In the genomic region with DNA sequence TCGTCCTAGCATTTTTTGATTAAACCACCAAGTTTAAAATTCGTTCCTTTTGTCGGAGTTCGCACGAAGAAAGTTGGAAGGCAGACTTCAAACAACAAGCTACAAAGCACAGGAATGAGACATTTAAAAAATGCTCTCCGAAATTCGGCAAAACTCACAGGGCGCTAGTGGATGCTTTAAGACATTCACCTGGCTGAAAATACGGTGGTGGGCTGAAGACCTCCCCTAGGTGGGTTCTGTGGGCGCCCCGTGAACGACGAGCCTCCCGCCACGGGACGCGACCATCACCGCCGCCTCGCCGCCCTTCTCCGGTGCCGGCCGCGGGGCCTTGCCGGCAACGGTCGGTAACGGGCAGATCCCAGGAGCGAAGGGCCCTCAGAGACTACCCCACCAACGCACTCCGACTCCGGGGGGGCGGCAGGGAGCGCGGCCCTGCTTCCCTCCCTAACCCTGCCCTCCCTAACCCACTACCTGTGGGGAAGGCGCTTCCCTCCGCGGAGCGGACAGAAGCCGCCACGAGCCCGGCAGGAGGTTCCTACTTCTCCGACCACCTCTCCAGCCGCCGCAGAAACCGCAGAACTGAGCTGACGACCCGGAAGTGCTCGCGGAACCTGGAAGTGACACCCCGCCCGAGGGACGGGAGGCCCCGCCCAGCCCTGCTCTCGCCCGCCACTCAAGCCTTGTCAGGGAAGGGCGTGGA, we compare ENCODE assay signal across 1 cellular context.
TF ChIP-seq lines count a peak whose summit lies in the region.

A gene with protein sequence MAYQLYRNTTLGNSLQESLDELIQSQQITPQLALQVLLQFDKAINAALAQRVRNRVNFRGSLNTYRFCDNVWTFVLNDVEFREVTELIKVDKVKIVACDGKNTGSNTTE (minus strand): TSS at position 581 of the 700 bp plus-strand sequence. CDS start 5,238 bp downstream, outside the sequence.

TF ChIP-seq in HepG2, 621 proteins besides CTCF, POLR2A, EP300 and RAD21 (continued from another document and continues in another):
- TF ChIP-seq, protein P1, sequence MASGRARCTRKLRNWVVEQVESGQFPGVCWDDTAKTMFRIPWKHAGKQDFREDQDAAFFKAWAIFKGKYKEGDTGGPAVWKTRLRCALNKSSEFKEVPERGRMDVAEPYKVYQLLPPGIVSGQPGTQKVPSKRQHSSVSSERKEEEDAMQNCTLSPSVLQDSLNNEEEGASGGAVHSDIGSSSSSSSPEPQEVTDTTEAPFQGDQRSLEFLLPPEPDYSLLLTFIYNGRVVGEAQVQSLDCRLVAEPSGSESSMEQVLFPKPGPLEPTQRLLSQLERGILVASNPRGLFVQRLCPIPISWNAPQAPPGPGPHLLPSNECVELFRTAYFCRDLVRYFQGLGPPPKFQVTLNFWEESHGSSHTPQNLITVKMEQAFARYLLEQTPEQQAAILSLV (CRISPR knock-in tag; IDR thresholded peaks at IDR 0.05; ENCODE audit: borderline replicate concordance) = peak; percentile 50; the same call in 1 of the 2 replicates
- no peak for TF ChIP-seq ZNF282 (IDR thresholded peaks at IDR 0.05; ENCODE audit: partially characterized antibody)
- TF ChIP-seq, protein P2, sequence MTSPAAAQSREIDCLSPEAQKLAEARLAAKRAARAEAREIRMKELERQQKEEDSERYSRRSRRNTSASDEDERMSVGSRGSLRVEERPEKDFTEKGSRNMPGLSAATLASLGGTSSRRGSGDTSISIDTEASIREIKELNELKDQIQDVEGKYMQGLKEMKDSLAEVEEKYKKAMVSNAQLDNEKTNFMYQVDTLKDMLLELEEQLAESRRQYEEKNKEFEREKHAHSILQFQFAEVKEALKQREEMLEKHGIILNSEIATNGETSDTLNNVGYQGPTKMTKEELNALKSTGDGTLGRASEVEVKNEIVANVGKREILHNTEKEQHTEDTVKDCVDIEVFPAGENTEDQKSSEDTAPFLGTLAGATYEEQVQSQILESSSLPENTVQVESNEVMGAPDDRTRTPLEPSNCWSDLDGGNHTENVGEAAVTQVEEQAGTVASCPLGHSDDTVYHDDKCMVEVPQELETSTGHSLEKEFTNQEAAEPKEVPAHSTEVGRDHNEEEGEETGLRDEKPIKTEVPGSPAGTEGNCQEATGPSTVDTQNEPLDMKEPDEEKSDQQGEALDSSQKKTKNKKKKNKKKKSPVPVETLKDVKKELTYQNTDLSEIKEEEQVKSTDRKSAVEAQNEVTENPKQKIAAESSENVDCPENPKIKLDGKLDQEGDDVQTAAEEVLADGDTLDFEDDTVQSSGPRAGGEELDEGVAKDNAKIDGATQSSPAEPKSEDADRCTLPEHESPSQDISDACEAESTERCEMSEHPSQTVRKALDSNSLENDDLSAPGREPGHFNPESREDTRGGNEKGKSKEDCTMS (CRISPR knock-in tag; conservative IDR thresholded peaks at IDR 0.05) = no peak
- no peak for TF ChIP-seq MATR3 (CRISPR knock-in tag; IDR thresholded peaks at IDR 0.05)
- TF ChIP-seq KLF12 (CRISPR knock-in tag; IDR thresholded peaks at IDR 0.05; ENCODE audit: borderline replicate concordance) = 0 out of 2 replicates have a peak, but pooled peaks have one; percentile 44
- TF ChIP-seq, protein P3, sequence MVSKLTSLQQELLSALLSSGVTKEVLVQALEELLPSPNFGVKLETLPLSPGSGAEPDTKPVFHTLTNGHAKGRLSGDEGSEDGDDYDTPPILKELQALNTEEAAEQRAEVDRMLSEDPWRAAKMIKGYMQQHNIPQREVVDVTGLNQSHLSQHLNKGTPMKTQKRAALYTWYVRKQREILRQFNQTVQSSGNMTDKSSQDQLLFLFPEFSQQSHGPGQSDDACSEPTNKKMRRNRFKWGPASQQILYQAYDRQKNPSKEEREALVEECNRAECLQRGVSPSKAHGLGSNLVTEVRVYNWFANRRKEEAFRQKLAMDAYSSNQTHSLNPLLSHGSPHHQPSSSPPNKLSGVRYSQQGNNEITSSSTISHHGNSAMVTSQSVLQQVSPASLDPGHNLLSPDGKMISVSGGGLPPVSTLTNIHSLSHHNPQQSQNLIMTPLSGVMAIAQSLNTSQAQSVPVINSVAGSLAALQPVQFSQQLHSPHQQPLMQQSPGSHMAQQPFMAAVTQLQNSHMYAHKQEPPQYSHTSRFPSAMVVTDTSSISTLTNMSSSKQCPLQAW (CRISPR knock-in tag; IDR thresholded peaks at IDR 0.05) = peak; percentile 78
- TF ChIP-seq DPF2 (CRISPR knock-in tag; IDR thresholded peaks at IDR 0.05; ENCODE audit: borderline replicate concordance, low read depth) = no peak
- peak; percentile 51 for TF ChIP-seq NFYB (CRISPR knock-in tag; IDR thresholded peaks at IDR 0.05)
- TF ChIP-seq, protein P4, sequence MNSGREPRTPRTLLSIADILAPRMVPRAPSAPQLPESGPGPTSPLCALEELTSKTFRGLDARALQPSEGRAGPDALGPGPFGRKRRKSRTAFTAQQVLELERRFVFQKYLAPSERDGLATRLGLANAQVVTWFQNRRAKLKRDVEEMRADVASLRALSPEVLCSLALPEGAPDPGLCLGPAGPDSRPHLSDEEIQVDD (CRISPR knock-in tag; IDR thresholded peaks at IDR 0.05; ENCODE audit: borderline replicate concordance) = 0 out of 2 replicates have a peak, but pooled peaks have one; percentile 40
- TF ChIP-seq GATAD2A (CRISPR knock-in tag; IDR thresholded peaks at IDR 0.05) = peak; percentile 19; the same call in 1 of the 2 replicates
- TF ChIP-seq ZNF367 (CRISPR knock-in tag; IDR thresholded peaks at IDR 0.05; ENCODE audit: borderline replicate concordance) = no peak
- TF ChIP-seq ZNF567 (CRISPR knock-in tag; IDR thresholded peaks at IDR 0.05; ENCODE audit: borderline replicate concordance) = no peak
- TF ChIP-seq, protein P5, sequence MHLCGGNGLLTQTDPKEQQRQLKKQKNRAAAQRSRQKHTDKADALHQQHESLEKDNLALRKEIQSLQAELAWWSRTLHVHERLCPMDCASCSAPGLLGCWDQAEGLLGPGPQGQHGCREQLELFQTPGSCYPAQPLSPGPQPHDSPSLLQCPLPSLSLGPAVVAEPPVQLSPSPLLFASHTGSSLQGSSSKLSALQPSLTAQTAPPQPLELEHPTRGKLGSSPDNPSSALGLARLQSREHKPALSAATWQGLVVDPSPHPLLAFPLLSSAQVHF (CRISPR knock-in tag; IDR thresholded peaks at IDR 0.05) = no peak
- peak; percentile 85 for TF ChIP-seq NRL (CRISPR knock-in tag; IDR thresholded peaks at IDR 0.05; ENCODE audit: borderline replicate concordance)
- TF ChIP-seq ZNF570 (CRISPR knock-in tag; IDR thresholded peaks at IDR 0.05; ENCODE audit: borderline replicate concordance) = no peak
- peak; percentile 80; the same call in 1 of the 2 replicates for TF ChIP-seq KLF11 (CRISPR knock-in tag; IDR thresholded peaks at IDR 0.05)
- no peak for TF ChIP-seq LCORL (IDR thresholded peaks at IDR 0.05)
- no peak for TF ChIP-seq LCORL (CRISPR knock-in tag; IDR thresholded peaks at IDR 0.05)
- TF ChIP-seq HNRNPL (IDR thresholded peaks at IDR 0.05; ENCODE audit: low read depth, low read length) = no peak
- TF ChIP-seq BHLHE40 (IDR thresholded peaks at IDR 0.05; ENCODE audit: low read length) = no peak
- TF ChIP-seq, protein P6, sequence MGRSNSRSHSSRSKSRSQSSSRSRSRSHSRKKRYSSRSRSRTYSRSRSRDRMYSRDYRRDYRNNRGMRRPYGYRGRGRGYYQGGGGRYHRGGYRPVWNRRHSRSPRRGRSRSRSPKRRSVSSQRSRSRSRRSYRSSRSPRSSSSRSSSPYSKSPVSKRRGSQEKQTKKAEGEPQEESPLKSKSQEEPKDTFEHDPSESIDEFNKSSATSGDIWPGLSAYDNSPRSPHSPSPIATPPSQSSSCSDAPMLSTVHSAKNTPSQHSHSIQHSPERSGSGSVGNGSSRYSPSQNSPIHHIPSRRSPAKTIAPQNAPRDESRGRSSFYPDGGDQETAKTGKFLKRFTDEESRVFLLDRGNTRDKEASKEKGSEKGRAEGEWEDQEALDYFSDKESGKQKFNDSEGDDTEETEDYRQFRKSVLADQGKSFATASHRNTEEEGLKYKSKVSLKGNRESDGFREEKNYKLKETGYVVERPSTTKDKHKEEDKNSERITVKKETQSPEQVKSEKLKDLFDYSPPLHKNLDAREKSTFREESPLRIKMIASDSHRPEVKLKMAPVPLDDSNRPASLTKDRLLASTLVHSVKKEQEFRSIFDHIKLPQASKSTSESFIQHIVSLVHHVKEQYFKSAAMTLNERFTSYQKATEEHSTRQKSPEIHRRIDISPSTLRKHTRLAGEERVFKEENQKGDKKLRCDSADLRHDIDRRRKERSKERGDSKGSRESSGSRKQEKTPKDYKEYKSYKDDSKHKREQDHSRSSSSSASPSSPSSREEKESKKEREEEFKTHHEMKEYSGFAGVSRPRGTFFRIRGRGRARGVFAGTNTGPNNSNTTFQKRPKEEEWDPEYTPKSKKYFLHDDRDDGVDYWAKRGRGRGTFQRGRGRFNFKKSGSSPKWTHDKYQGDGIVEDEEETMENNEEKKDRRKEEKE (IDR thresholded peaks at IDR 0.05) = no peak
- no peak for TF ChIP-seq FLYWCH1 (CRISPR knock-in tag; IDR thresholded peaks at IDR 0.05)
- TF ChIP-seq JUNB (CRISPR knock-in tag; IDR thresholded peaks at IDR 0.05; ENCODE audit: borderline replicate concordance) = no peak
- TF ChIP-seq, protein P7, sequence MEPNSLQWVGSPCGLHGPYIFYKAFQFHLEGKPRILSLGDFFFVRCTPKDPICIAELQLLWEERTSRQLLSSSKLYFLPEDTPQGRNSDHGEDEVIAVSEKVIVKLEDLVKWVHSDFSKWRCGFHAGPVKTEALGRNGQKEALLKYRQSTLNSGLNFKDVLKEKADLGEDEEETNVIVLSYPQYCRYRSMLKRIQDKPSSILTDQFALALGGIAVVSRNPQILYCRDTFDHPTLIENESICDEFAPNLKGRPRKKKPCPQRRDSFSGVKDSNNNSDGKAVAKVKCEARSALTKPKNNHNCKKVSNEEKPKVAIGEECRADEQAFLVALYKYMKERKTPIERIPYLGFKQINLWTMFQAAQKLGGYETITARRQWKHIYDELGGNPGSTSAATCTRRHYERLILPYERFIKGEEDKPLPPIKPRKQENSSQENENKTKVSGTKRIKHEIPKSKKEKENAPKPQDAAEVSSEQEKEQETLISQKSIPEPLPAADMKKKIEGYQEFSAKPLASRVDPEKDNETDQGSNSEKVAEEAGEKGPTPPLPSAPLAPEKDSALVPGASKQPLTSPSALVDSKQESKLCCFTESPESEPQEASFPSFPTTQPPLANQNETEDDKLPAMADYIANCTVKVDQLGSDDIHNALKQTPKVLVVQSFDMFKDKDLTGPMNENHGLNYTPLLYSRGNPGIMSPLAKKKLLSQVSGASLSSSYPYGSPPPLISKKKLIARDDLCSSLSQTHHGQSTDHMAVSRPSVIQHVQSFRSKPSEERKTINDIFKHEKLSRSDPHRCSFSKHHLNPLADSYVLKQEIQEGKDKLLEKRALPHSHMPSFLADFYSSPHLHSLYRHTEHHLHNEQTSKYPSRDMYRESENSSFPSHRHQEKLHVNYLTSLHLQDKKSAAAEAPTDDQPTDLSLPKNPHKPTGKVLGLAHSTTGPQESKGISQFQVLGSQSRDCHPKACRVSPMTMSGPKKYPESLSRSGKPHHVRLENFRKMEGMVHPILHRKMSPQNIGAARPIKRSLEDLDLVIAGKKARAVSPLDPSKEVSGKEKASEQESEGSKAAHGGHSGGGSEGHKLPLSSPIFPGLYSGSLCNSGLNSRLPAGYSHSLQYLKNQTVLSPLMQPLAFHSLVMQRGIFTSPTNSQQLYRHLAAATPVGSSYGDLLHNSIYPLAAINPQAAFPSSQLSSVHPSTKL (CRISPR knock-in tag; IDR thresholded peaks at IDR 0.05) = peak; percentile 52; the same call in 1 of the 2 replicates
- TF ChIP-seq CCAR2 (optimal IDR thresholded peaks at IDR 0.05; ENCODE audit: low read depth, low read length) = no peak
- TF ChIP-seq HNRNPLL (IDR thresholded peaks at IDR 0.05; ENCODE audit: low read depth, low read length, poor library complexity, severe bottlenecking) = peak; percentile 88
- TF ChIP-seq, protein P8, sequence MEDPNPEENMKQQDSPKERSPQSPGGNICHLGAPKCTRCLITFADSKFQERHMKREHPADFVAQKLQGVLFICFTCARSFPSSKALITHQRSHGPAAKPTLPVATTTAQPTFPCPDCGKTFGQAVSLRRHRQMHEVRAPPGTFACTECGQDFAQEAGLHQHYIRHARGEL (CRISPR knock-in tag; IDR thresholded peaks at IDR 0.05) = no peak
- TF ChIP-seq KAT7 (CRISPR knock-in tag; IDR thresholded peaks at IDR 0.05; ENCODE audit: borderline replicate concordance) = no peak; the same call in none of the 2 replicates
- no peak; the same call in 1 of the 2 replicates for TF ChIP-seq TSC22D2 (CRISPR knock-in tag; IDR thresholded peaks at IDR 0.05; ENCODE audit: borderline replicate concordance)
- TF ChIP-seq, protein P9, sequence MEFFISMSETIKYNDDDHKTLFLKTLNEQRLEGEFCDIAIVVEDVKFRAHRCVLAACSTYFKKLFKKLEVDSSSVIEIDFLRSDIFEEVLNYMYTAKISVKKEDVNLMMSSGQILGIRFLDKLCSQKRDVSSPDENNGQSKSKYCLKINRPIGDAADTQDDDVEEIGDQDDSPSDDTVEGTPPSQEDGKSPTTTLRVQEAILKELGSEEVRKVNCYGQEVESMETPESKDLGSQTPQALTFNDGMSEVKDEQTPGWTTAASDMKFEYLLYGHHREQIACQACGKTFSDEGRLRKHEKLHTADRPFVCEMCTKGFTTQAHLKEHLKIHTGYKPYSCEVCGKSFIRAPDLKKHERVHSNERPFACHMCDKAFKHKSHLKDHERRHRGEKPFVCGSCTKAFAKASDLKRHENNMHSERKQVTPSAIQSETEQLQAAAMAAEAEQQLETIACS (CRISPR knock-in tag; IDR thresholded peaks at IDR 0.05) = no peak
- TF ChIP-seq ZNF746 (CRISPR knock-in tag; IDR thresholded peaks at IDR 0.05) = no peak
- TF ChIP-seq, protein P10, sequence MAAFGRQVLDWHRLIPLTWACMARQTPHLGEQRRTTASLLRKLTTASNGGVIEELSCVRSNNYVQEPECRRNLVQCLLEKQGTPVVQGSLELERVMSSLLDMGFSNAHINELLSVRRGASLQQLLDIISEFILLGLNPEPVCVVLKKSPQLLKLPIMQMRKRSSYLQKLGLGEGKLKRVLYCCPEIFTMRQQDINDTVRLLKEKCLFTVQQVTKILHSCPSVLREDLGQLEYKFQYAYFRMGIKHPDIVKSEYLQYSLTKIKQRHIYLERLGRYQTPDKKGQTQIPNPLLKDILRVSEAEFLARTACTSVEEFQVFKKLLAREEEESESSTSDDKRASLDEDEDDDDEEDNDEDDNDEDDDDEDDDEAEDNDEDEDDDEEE (CRISPR knock-in tag; IDR thresholded peaks at IDR 0.05) = no peak
- no peak for TF ChIP-seq NFKBIZ (CRISPR knock-in tag; IDR thresholded peaks at IDR 0.05)
- TF ChIP-seq HNF4A (CRISPR knock-in tag; IDR thresholded peaks at IDR 0.05) = no peak
- no peak for TF ChIP-seq RARG (CRISPR knock-in tag; IDR thresholded peaks at IDR 0.05; ENCODE audit: low read depth)
- no peak for TF ChIP-seq ZNF549 (CRISPR knock-in tag; IDR thresholded peaks at IDR 0.05)
- TF ChIP-seq, protein P11, sequence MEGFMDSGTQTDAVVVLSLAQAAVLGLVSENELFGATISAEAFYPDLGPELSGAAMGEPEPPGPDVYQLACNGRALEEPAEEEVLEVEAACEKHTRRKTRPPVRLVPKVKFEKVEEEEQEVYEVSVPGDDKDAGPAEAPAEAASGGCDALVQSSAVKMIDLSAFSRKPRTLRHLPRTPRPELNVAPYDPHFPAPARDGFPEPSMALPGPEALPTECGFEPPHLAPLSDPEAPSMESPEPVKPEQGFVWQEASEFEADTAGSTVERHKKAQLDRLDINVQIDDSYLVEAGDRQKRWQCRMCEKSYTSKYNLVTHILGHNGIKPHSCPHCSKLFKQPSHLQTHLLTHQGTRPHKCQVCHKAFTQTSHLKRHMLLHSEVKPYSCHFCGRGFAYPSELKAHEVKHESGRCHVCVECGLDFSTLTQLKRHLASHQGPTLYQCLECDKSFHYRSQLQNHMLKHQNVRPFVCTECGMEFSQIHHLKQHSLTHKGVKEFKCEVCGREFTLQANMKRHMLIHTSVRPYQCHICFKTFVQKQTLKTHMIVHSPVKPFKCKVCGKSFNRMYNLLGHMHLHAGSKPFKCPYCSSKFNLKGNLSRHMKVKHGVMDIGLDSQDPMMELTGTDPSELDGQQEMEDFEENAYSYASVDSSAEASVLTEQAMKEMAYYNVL (CRISPR knock-in tag; IDR thresholded peaks at IDR 0.05; ENCODE audit: borderline replicate concordance) = peak; percentile 63; the same call in 1 of the 2 replicates
- TF ChIP-seq ZNF121 (CRISPR knock-in tag; IDR thresholded peaks at IDR 0.05) = no peak
- no peak for TF ChIP-seq ZNF709 (CRISPR knock-in tag; IDR thresholded peaks at IDR 0.05)
